Comparison of ENCODE assay signal across 9 cellular contexts in the genomic region with DNA sequence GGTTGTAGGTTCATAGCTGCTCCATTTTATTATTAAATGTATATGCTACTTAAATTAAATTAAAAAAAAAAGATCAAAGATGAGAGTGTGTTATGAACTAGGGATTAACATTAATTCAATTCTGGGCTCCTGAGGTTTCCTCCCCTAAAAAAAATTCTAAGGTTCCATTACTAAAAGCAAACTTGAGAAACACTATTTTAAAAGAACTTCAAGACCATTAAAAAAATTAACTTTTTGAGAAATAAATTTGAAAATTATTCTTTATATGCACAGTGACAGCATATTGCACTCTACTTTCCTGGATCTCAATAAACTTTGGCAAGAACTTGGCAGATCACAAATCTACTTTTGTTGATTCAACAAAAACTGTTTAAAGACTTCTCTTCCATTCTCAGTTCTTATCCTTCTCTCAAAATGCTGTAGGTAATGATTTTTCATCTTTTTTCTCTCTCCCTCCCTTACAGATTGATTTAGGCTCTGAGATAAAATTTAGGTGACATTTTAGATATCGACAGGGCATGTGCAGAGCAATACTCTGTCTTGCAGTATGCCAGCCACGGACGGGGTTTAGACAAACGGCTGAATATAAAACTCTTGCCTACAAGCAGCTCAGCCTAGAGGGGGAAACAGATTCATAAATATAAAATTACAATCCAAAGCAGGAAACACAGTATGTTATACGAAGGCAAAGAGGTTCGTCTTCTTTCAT. TPM values are rescaled to one million over a fixed set of nuclear protein-coding genes. Genes with fewer than 3 reads are reported as not detected.
DNase-seq lines count a peak whose midpoint lies in the region; ATAC-seq and TF ChIP-seq lines count a peak whose summit lies in the region.
"Had no signal": no experiment of that assay in that cellular context is flagged by ENCODE, and none has a peak within 500 bp of the region (broad histone marks: within the 10 kb centered on the region; RNA-seq: fewer than 3 reads in every experiment).

No MANE protein-coding gene starts in this region.

- H2BK15ac ChIP-seq in IMR-90 (ENCODE audit: low read depth, low read length): peak overlapping the region; percentile 72; the same call in 1 of the 3 replicates

- no peak overlapping the region for H2AK5ac ChIP-seq in IMR-90 (ENCODE audit: low read depth, low read length)

- H3K9me3 ChIP-seq in DND-41 (ENCODE audit: insufficient read depth, low read length, severe bottlenecking): no peaks in the 10 kb centered on the region
- H3K9me3 ChIP-seq in IMR-90 (ENCODE audit: control insufficient read depth, insufficient read depth, low read length): no peaks in the 10 kb centered on the region
- H3K9me3 ChIP-seq in uterus: no peaks in the 10 kb centered on the region

- peak overlapping the region; percentile 84 for H2BK5ac ChIP-seq in IMR-90 (ENCODE audit: low read depth, low read length, poor library complexity, severe bottlenecking)

- no peak for TF ChIP-seq CTCF in DND-41 (IDR thresholded peaks at IDR 0.05; ENCODE audit: borderline replicate concordance, extremely low read depth, low read length, poor library complexity, severe bottlenecking)
- no peak for TF ChIP-seq CTCF in IMR-90 (conservative IDR thresholded peaks at IDR 0.05; ENCODE audit: low read depth, low read length)
- no peak for TF ChIP-seq CTCF in uterus (IDR thresholded peaks at IDR 0.05)

- peak; percentile 56 for ATAC-seq in DND-41 (ENCODE audit: insufficient read depth, low read depth)
- ATAC-seq in GM21529 (IDR thresholded peaks at IDR 0.05; ENCODE audit: unreplicated experiment): peak; percentile 31
- peak; percentile 43 for ATAC-seq in IMR-90 (ENCODE audit: low read depth)
- peak; percentile 49 for ATAC-seq in memory B cell (ENCODE audit: low read depth)

- H4K8ac ChIP-seq in IMR-90 (ENCODE audit: low read depth in 2 of 2, low read length in 2 of 2): peak overlapping the region; percentile 60 to 98; a peak in 3 of 4 replicates

- peak overlapping the region; percentile 90 for H3K4me3 Mint-ChIP-seq in memory B cell

- H3K4me1 ChIP-seq in DND-41 (ENCODE audit: insufficient read depth, low read length) (peaks cover 46% of the 10 kb centered on the region), IMR-90 (ENCODE audit: control insufficient read depth, insufficient read depth, low read length) (peaks cover 6% of the 10 kb centered on the region), uterus (peaks cover 0 to 6% of the 10 kb centered on the region in 2 donors)

- peak overlapping the region; percentile 75; the same call in 1 of the 2 replicates for H2BK20ac ChIP-seq in IMR-90 (ENCODE audit: low read depth, low read length)

- H3K4ac ChIP-seq in IMR-90 (ENCODE audit: low read depth, low read length): peak overlapping the region; percentile 79; the same call in 1 of the 2 replicates

- H2AFZ ChIP-seq in DND-41 (ENCODE audit: low read depth, low read length) (peak overlapping the region; percentile 70), IMR-90 (replicated peaks; ENCODE audit: low read length, poor library complexity) (peak overlapping the region; percentile 69)

- TF ChIP-seq POLR2A in IMR-90 (IDR thresholded peaks at IDR 0.05; ENCODE audit: low read depth, low read length) (no peak), uterus (IDR thresholded peaks at IDR 0.05) (no peak)

- no TSS peak for BruUV-seq in IMR-90 (replicated peaks; lab: Mats Ljungman, UMichigan)

- H4K20me1 ChIP-seq in DND-41 (ENCODE audit: insufficient read depth, low read length) (peaks cover 32% of the 10 kb centered on the region), IMR-90 (ENCODE audit: insufficient read depth, low read length) (peaks cover 20% of the 10 kb centered on the region)

- peak overlapping the region; percentile 90 for H3K27ac Mint-ChIP-seq in memory B cell

- H3K4me1 Mint-ChIP-seq in memory B cell: peaks cover 30% of the 10 kb centered on the region

- H3K36me3 Mint-ChIP-seq in memory B cell: peaks cover 8% of the 10 kb centered on the region

- H3K56ac ChIP-seq in IMR-90 (ENCODE audit: extremely low read depth, insufficient read depth, low read length): peak overlapping the region; percentile 98

- peak overlapping the region; percentile 92 for H2BK120ac ChIP-seq in IMR-90 (ENCODE audit: low read depth, low read length)

- peaks cover 5% of the 10 kb centered on the region; the same call in 1 of the 2 replicates for H3K9me1 ChIP-seq in IMR-90 (ENCODE audit: insufficient read depth, low read length)

- peak overlapping the region; percentile 91 for H3K14ac ChIP-seq in IMR-90 (replicated peaks; ENCODE audit: low read depth, low read length)

- no peak for DNase-seq in DND-41
- no peak for DNase-seq in IMR-90
- DNase-seq in caudate nucleus (lab: John Stamatoyannopoulos, UW): peak in 2 of 61 donors; percentile 63 to 79
- DNase-seq in memory B cell (ENCODE audit: low spot score in 2 of 2): no peak
- DNase-seq in uterus: no peak
- DNase-seq in HT-29 (ENCODE audit: low spot score): no peak
- DNase-seq in effector CD4-positive, alpha-beta T cell: no peak

- CTCF ChIA-PET in IMR-90 (lab: Yijun Ruan, JAX): no interaction called here

- H3K27me3 ChIP-seq in DND-41 (ENCODE audit: insufficient read depth, low read length, poor library complexity) (no peaks in the 10 kb centered on the region), IMR-90 (ENCODE audit: control insufficient read depth, insufficient read depth, low read length) (no peaks in the 10 kb centered on the region), uterus (no peaks in the 10 kb centered on the region)

- H3K36me3 ChIP-seq in DND-41 (ENCODE audit: insufficient read depth, low read length): peaks cover 15% of the 10 kb centered on the region
- H3K36me3 ChIP-seq in IMR-90 (ENCODE audit: control insufficient read depth, insufficient read depth, low read length): no peaks in the 10 kb centered on the region
- no peaks in the 10 kb centered on the region for H3K36me3 ChIP-seq in uterus

- peak overlapping the region; percentile 32; the same call in 1 of the 2 replicates for H3K18ac ChIP-seq in IMR-90 (ENCODE audit: low read depth, low read length)

- POLR2A ChIA-PET in IMR-90 (lab: Charles Lee; ENCODE audit: unreplicated experiment): no interaction called here

- in situ Hi-C loops in IMR-90 (cut with MboI; ENCODE audit: low sequenced_read_pairs): loop anchor here (10.0 kb wide), 1 partner anchor 190 kb away; the partner anchor contains the start of gene MOB4

- H2AK9ac ChIP-seq in IMR-90 (replicated peaks; ENCODE audit: low read depth, low read length, poor library complexity): no peak overlapping the region

- dilution Hi-C loops in IMR-90 (cut with HindIII; ENCODE audit: low sequenced_read_pairs, unreplicated experiment): no loop called here

- no peak for TF ChIP-seq RAD21 in IMR-90 (IDR thresholded peaks at IDR 0.05; ENCODE audit: low read length)

- H4K5ac ChIP-seq in IMR-90 (ENCODE audit: low read depth, low read length): peak overlapping the region; percentile 31

- H3K27ac ChIP-seq in DND-41 (ENCODE audit: low read length): peak overlapping the region; percentile 75
- H3K27ac ChIP-seq in IMR-90 (ENCODE audit: insufficient read depth, low read length): peak overlapping the region; percentile 48
- H3K27ac ChIP-seq in caudate nucleus (ENCODE audit: low read depth, low read length): peak overlapping the region; percentile 83
- peak overlapping the region; percentile 77 to 88 for H3K27ac ChIP-seq in uterus

- H3K27me3 Mint-ChIP-seq in memory B cell: peaks cover 9% of the 10 kb centered on the region

- peaks cover 12 to 26% of the 10 kb centered on the region in 2 experiments for H3K79me1 ChIP-seq in IMR-90 (ENCODE audit: low read depth in 1 of 2, low read length in 2 of 2)

- H3K9ac ChIP-seq in DND-41 (ENCODE audit: low read depth, low read length) (peak overlapping the region; percentile 54), IMR-90 (ENCODE audit: low read depth, low read length) (peak overlapping the region; percentile 79)

- H3K9me3 Mint-ChIP-seq in memory B cell: no peaks in the 10 kb centered on the region

- H3K4me2 ChIP-seq in DND-41 (ENCODE audit: insufficient read depth, low read length): peak overlapping the region; percentile 68
- H3K4me2 ChIP-seq in IMR-90 (ENCODE audit: low read depth, low read length): peak overlapping the region; percentile 68

- WGBS in IMR-90 (ENCODE audit: extremely low coverage in 2 of 2, insufficient read length in 1 of 2), 2 experiments: no CpG with 5 or more reads among the region's 6 CpGs

- peaks cover 42% of the 10 kb centered on the region for H3K79me2 ChIP-seq in DND-41 (ENCODE audit: insufficient read depth, low read length)

- H3K4me3 ChIP-seq in DND-41 (ENCODE audit: low read depth in 1 of 2, low read length in 2 of 2): peak overlapping the region; percentile 16 to 95; a peak in 3 of 4 replicates
- H3K4me3 ChIP-seq in IMR-90 (ENCODE audit: insufficient read depth, low read depth, low read length): peak overlapping the region; percentile 59
- peak overlapping the region; percentile 83 to 93 for H3K4me3 ChIP-seq in uterus

- peak overlapping the region; percentile 90 for H3K23ac ChIP-seq in IMR-90 (ENCODE audit: low read depth, low read length)

- intact Hi-C loops in IMR-90 (cut with micrococcal nuclease): loop anchor here (1.0 to 10.0 kb wide), 5 partner anchors 187 to 593 kb away; partner anchors contain the start of genes HSPE1, MOB4 and SF3B1
- intact Hi-C loops in uterus (cut with DNase I; ENCODE audit: low total_unique reads): loop anchor here (10.0 kb wide), 1 partner anchor 590 kb away; no protein-coding TSS in a partner anchor

- peak overlapping the region; percentile 88 for H4K91ac ChIP-seq in IMR-90 (ENCODE audit: insufficient read depth, low read depth, low read length)

TF ChIP-seq in IMR-90, 13 proteins besides CTCF, POLR2A, EP300 and RAD21 (continues in another document):
- TF ChIP-seq NFE2L2 (IDR thresholded peaks at IDR 0.05; ENCODE audit: low read depth, low read length) (no peak), SMC3 (IDR thresholded peaks at IDR 0.05; ENCODE audit: low read depth, low read length) (no peak), MXI1 (IDR thresholded peaks at IDR 0.05; ENCODE audit: borderline replicate concordance, low read depth, low read length) (no peak), RFX5 (IDR thresholded peaks at IDR 0.05; ENCODE audit: low read depth, low read length) (no peak)

RNA-seq across cellular contexts. Expression of gene MARS2, which starts 0.6 kb away (rescaled TPM):
- total RNA-seq in IMR-90 (2012; rRNA removed): 3.8 and 3.9 TPM in 2 replicates
- polyA plus RNA-seq in IMR-90 (2012; rRNA removed): 2.9 and 3.4 TPM in 2 replicates
- 1.9 and 2.2 TPM in 2 replicates for polyA plus RNA-seq in IMR-90 (2012; cell fraction: cytosol; rRNA removed)
- 1.7 and 2.2 TPM in 2 replicates for polyA plus RNA-seq in IMR-90 (2012; cell fraction: nucleus; rRNA removed; ENCODE audit: low replicate concordance)
- total RNA-seq in uterus: 10 to 100 TPM in 1 of 4 donors, 1 to 10 TPM in 2, not detected in 1; 4.7 to 17.9 (median 8.0) TPM
- 16.1 and 17.2 TPM in 2 replicates for total RNA-seq in HT-29 (2014; rRNA removed; shearing (Covaris generic))

RNA-seq across cellular contexts. Expression of gene RFTN2, which starts 29.2 kb away (rescaled TPM):
- total RNA-seq in IMR-90 (2012; rRNA removed) (2.3 and 2.5 TPM in 2 replicates), uterus (10 to 100 TPM in 2 of 4 donors, 1 to 10 TPM in 2; 2.0 to 26.7 (median 9.5) TPM)
- 0.44 and 0.73 TPM in 2 replicates for polyA plus RNA-seq in IMR-90 (2012; rRNA removed)
- 0.19 and 0.31 TPM in 2 replicates for polyA plus RNA-seq in IMR-90 (2012; cell fraction: cytosol; rRNA removed)
- 0.26 and 1.2 TPM in 2 replicates for polyA plus RNA-seq in IMR-90 (2012; cell fraction: nucleus; rRNA removed; ENCODE audit: low replicate concordance)
- total RNA-seq in HT-29 (2014; rRNA removed; shearing (Covaris generic)): not detected in 2 replicates
- total RNA-seq: T-helper 1 cell treated with Interleukin-12 subunit alpha and Interleukin-12 subunit beta and Interleukin-4 antibody, amounts not matched to agents 30 ng/mL and 1 ng/mL, for 36 hours had no signal
